ENCODE assay signal across 1 cellular context in the genomic region with DNA sequence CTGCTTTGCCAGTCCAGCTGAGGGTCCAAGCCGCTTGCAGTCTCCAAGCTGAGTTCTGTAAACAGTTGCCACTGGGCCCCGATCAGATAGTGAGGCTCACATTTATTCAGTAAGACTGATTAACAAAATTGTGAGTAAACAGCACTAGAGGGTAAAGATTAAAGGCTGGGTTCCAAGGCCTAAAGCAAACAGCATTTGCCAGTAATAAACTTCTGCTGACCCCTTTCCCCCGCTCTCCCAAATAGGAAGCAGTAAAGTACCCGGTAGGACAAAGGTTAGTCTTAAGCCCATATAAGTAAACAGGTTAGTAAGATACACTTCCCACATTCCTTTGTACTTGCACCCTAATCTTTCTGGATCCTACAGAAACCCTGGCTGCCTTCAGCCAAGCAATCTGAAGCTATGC.
A peak's percentile ranks its signal among the peaks of the same experiment; 100 is the strongest.
TF ChIP-seq lines count a peak whose summit lies in the region.

No MANE protein-coding gene starts in this region.

TF ChIP-seq in HepG2, 621 proteins besides CTCF, POLR2A, EP300 and RAD21 (continued from another document and continues in another):
- TF ChIP-seq, protein P1, sequence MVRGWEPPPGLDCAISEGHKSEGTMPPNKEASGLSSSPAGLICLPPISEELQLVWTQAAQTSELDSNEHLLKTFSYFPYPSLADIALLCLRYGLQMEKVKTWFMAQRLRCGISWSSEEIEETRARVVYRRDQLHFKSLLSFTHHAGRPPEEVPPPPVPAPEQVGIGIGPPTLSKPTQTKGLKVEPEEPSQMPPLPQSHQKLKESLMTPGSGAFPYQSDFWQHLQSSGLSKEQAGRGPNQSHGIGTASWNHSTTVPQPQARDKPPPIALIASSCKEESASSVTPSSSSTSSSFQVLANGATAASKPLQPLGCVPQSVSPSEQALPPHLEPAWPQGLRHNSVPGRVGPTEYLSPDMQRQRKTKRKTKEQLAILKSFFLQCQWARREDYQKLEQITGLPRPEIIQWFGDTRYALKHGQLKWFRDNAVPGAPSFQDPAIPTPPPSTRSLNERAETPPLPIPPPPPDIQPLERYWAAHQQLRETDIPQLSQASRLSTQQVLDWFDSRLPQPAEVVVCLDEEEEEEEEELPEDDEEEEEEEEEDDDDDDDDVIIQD (CRISPR knock-in tag; IDR thresholded peaks at IDR 0.05; ENCODE audit: low read depth) = peak; percentile 93
- TF ChIP-seq, protein P2, sequence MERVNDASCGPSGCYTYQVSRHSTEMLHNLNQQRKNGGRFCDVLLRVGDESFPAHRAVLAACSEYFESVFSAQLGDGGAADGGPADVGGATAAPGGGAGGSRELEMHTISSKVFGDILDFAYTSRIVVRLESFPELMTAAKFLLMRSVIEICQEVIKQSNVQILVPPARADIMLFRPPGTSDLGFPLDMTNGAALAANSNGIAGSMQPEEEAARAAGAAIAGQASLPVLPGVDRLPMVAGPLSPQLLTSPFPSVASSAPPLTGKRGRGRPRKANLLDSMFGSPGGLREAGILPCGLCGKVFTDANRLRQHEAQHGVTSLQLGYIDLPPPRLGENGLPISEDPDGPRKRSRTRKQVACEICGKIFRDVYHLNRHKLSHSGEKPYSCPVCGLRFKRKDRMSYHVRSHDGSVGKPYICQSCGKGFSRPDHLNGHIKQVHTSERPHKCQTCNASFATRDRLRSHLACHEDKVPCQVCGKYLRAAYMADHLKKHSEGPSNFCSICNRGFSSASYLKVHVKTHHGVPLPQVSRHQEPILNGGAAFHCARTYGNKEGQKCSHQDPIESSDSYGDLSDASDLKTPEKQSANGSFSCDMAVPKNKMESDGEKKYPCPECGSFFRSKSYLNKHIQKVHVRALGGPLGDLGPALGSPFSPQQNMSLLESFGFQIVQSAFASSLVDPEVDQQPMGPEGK (CRISPR knock-in tag; IDR thresholded peaks at IDR 0.05) = peak; percentile 75
- TF ChIP-seq CREB1 (IDR thresholded peaks at IDR 0.05) (no peak), CREB1 (CRISPR knock-in tag; IDR thresholded peaks at IDR 0.05) (peak; percentile 70), FOXA3 (CRISPR knock-in tag; IDR thresholded peaks at IDR 0.05) (peak; percentile 98), JUNB (CRISPR knock-in tag; IDR thresholded peaks at IDR 0.05; ENCODE audit: borderline replicate concordance) (peak; percentile 47; the same call in 1 of the 2 replicates), MAZ (IDR thresholded peaks at IDR 0.05; ENCODE audit: borderline replicate concordance, low read depth, low read length) (no peak), MAZ (CRISPR knock-in tag; IDR thresholded peaks at IDR 0.05; ENCODE audit: low read depth) (no peak), SCMH1 (CRISPR knock-in tag; IDR thresholded peaks at IDR 0.05; ENCODE audit: borderline replicate concordance) (no peak), EED (CRISPR knock-in tag; IDR thresholded peaks at IDR 0.05) (no peak), NR2F2 (IDR thresholded peaks at IDR 0.05; ENCODE audit: borderline replicate concordance, low read depth) (peak; percentile 93), GATAD2A (CRISPR knock-in tag; IDR thresholded peaks at IDR 0.05) (peak; percentile 97), SMC3 (IDR thresholded peaks at IDR 0.05; ENCODE audit: low read length) (peak; percentile 4; the same call in 1 of the 2 replicates), KLF11 (CRISPR knock-in tag; IDR thresholded peaks at IDR 0.05) (0 out of 2 replicates have a peak, but pooled peaks have one; percentile 76), ZNF12 (CRISPR knock-in tag; IDR thresholded peaks at IDR 0.05) (0 out of 2 replicates have a peak, but pooled peaks have one; percentile 42), ZNF33B (CRISPR knock-in tag; IDR thresholded peaks at IDR 0.05) (no peak), ZSCAN22 (CRISPR knock-in tag; IDR thresholded peaks at IDR 0.05) (no peak), ZNF598 (CRISPR knock-in tag; IDR thresholded peaks at IDR 0.05; ENCODE audit: borderline replicate concordance) (no peak), SRF (IDR thresholded peaks at IDR 0.05; ENCODE audit: low read depth, low read length) (peak; percentile 83), JUND (CRISPR knock-in tag; IDR thresholded peaks at IDR 0.05) (0 out of 2 replicates have a peak, but pooled peaks have one; percentile 25), JUN (CRISPR knock-in tag; IDR thresholded peaks at IDR 0.05) (0 out of 2 replicates have a peak, but pooled peaks have one; percentile 32), ARHGAP35 (CRISPR knock-in tag; IDR thresholded peaks at IDR 0.05; ENCODE audit: borderline replicate concordance) (no peak), NFE2L1 (CRISPR knock-in tag; IDR thresholded peaks at IDR 0.05; ENCODE audit: borderline replicate concordance) (no peak), RFXANK (CRISPR knock-in tag; IDR thresholded peaks at IDR 0.05) (0 out of 2 replicates have a peak, but pooled peaks have one; percentile 80), SRY (CRISPR knock-in tag; IDR thresholded peaks at IDR 0.05) (no peak), RFXAP (CRISPR knock-in tag; IDR thresholded peaks at IDR 0.05; ENCODE audit: borderline replicate concordance) (no peak; the same call in 1 of the 2 replicates), KDM3A (CRISPR knock-in tag; IDR thresholded peaks at IDR 0.05; ENCODE audit: low read depth) (0 out of 2 replicates have a peak, but pooled peaks have one; percentile 17), ETV5 (CRISPR knock-in tag; IDR thresholded peaks at IDR 0.05; ENCODE audit: borderline replicate concordance) (peak; percentile 92), KLF6 (CRISPR knock-in tag; IDR thresholded peaks at IDR 0.05) (peak; percentile 61; the same call in 1 of the 2 replicates), RELA (CRISPR knock-in tag; IDR thresholded peaks at IDR 0.05) (no peak)
- TF ChIP-seq, protein P3, sequence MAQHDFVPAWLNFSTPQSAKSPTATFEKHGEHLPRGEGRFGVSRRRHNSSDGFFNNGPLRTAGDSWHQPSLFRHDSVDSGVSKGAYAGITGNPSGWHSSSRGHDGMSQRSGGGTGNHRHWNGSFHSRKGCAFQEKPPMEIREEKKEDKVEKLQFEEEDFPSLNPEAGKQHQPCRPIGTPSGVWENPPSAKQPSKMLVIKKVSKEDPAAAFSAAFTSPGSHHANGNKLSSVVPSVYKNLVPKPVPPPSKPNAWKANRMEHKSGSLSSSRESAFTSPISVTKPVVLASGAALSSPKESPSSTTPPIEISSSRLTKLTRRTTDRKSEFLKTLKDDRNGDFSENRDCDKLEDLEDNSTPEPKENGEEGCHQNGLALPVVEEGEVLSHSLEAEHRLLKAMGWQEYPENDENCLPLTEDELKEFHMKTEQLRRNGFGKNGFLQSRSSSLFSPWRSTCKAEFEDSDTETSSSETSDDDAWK (CRISPR knock-in tag; IDR thresholded peaks at IDR 0.05) = no peak
- TF ChIP-seq, protein P4, sequence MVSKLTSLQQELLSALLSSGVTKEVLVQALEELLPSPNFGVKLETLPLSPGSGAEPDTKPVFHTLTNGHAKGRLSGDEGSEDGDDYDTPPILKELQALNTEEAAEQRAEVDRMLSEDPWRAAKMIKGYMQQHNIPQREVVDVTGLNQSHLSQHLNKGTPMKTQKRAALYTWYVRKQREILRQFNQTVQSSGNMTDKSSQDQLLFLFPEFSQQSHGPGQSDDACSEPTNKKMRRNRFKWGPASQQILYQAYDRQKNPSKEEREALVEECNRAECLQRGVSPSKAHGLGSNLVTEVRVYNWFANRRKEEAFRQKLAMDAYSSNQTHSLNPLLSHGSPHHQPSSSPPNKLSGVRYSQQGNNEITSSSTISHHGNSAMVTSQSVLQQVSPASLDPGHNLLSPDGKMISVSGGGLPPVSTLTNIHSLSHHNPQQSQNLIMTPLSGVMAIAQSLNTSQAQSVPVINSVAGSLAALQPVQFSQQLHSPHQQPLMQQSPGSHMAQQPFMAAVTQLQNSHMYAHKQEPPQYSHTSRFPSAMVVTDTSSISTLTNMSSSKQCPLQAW (CRISPR knock-in tag; IDR thresholded peaks at IDR 0.05) = peak; percentile 83
- TF ChIP-seq, protein P5, sequence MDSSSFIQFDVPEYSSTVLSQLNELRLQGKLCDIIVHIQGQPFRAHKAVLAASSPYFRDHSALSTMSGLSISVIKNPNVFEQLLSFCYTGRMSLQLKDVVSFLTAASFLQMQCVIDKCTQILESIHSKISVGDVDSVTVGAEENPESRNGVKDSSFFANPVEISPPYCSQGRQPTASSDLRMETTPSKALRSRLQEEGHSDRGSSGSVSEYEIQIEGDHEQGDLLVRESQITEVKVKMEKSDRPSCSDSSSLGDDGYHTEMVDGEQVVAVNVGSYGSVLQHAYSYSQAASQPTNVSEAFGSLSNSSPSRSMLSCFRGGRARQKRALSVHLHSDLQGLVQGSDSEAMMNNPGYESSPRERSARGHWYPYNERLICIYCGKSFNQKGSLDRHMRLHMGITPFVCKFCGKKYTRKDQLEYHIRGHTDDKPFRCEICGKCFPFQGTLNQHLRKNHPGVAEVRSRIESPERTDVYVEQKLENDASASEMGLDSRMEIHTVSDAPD (CRISPR knock-in tag; IDR thresholded peaks at IDR 0.05) = peak; percentile 39; the same call in 1 of the 2 replicates
- TF ChIP-seq, protein P6, sequence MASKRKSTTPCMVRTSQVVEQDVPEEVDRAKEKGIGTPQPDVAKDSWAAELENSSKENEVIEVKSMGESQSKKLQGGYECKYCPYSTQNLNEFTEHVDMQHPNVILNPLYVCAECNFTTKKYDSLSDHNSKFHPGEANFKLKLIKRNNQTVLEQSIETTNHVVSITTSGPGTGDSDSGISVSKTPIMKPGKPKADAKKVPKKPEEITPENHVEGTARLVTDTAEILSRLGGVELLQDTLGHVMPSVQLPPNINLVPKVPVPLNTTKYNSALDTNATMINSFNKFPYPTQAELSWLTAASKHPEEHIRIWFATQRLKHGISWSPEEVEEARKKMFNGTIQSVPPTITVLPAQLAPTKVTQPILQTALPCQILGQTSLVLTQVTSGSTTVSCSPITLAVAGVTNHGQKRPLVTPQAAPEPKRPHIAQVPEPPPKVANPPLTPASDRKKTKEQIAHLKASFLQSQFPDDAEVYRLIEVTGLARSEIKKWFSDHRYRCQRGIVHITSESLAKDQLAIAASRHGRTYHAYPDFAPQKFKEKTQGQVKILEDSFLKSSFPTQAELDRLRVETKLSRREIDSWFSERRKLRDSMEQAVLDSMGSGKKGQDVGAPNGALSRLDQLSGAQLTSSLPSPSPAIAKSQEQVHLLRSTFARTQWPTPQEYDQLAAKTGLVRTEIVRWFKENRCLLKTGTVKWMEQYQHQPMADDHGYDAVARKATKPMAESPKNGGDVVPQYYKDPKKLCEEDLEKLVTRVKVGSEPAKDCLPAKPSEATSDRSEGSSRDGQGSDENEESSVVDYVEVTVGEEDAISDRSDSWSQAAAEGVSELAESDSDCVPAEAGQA (IDR thresholded peaks at IDR 0.05; ENCODE audit: low read depth) = no peak
- TF ChIP-seq, protein P6 (CRISPR knock-in tag; IDR thresholded peaks at IDR 0.05; ENCODE audit: borderline replicate concordance) = no peak
- TF ChIP-seq, protein P7, sequence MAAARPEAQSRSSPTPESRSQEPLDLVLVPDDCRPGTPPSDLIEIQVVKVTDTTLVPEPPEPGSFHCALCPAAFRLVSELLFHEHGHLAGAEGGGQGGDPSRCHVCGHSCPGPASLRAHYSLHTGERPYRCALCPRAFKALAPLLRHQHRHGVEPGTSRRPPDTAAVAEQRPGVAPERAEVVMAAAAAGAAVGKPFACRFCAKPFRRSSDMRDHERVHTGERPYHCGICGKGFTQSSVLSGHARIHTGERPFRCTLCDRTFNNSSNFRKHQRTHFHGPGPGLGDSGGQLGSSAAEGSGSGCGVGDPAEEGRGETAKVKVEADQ (CRISPR knock-in tag; IDR thresholded peaks at IDR 0.05; ENCODE audit: borderline replicate concordance) = no peak
- TF ChIP-seq, protein P8, sequence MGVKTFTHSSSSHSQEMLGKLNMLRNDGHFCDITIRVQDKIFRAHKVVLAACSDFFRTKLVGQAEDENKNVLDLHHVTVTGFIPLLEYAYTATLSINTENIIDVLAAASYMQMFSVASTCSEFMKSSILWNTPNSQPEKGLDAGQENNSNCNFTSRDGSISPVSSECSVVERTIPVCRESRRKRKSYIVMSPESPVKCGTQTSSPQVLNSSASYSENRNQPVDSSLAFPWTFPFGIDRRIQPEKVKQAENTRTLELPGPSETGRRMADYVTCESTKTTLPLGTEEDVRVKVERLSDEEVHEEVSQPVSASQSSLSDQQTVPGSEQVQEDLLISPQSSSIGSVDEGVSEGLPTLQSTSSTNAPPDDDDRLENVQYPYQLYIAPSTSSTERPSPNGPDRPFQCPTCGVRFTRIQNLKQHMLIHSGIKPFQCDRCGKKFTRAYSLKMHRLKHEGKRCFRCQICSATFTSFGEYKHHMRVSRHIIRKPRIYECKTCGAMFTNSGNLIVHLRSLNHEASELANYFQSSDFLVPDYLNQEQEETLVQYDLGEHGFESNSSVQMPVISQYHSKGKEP (CRISPR knock-in tag; IDR thresholded peaks at IDR 0.05) = no peak
